Comparison of ENCODE assay signal across 8 cellular contexts in genomic region chr12:49776413-49776812, GRCh38. TPM values are rescaled to one million over a fixed set of nuclear protein-coding genes. Genes with fewer than 3 reads are reported as not detected.
DNase-seq lines count a peak whose midpoint lies in the region; ATAC-seq, FAIRE-seq and TF ChIP-seq lines count a peak whose summit lies in the region.

No MANE protein-coding gene starts in this region.

- H3K4me3 ChIP-seq in coronary artery (no peak overlapping the region), lower leg skin (ENCODE audit: low read depth, poor library complexity, severe bottlenecking) (no peak overlapping the region)

- H3K27me3 Mint-ChIP-seq in CD4-positive, alpha-beta T cell = peaks cover 25% of the 10 kb centered on the region

- peak; percentile 52 for TF ChIP-seq CTCF in CD4-positive, alpha-beta T cell (IDR thresholded peaks at IDR 0.05)
- TF ChIP-seq CTCF in coronary artery (IDR thresholded peaks at IDR 0.05) (peak; percentile 66), lower leg skin (IDR thresholded peaks at IDR 0.05) (peak in 1 of 3 donors; percentile 80)

- intact Hi-C loops in CD4-positive, alpha-beta T cell (cut with DNase I, micrococcal nuclease) = loop anchor here (1.0 to 10.0 kb wide), 2 partner anchors 52 to 63 kb away; no protein-coding TSS in a partner anchor
- intact Hi-C loops in lower leg skin (cut with DNase I; ENCODE audit: low total_unique reads) = loop anchor here (10.0 kb wide), 1 partner anchor 278 kb away; the partner anchor contains the start of gene ASIC1

- H3K4me1 Mint-ChIP-seq in CD4-positive, alpha-beta T cell (ENCODE audit: low read depth) = peaks cover 10% of the 10 kb centered on the region

- H3K27ac ChIP-seq in CD4-positive, alpha-beta T cell (ENCODE audit: low read depth, low read length) = no peak overlapping the region
- H3K27ac ChIP-seq in coronary artery = no peak overlapping the region

- CTCF ChIA-PET in CD4-positive, alpha-beta T cell (lab: Charles Lee) = interaction anchor here (2.1 kb wide), 1 partner anchor 36 kb away, joined by 46 read pairs; the partner anchor contains the start of gene TMBIM6

- FAIRE-seq in H54 (lab: Jason Lieb, UNC) = peak; percentile 57

- no peaks in the 10 kb centered on the region for H3K27me3 ChIP-seq in CD4-positive, alpha-beta T cell (ENCODE audit: control insufficient read depth, insufficient read depth, low read length)

- peak in 9 of 10 experiments; percentile 14 to 48 (median 28) for DNase-seq in CD4-positive, alpha-beta T cell
- DNase-seq in H54 (ENCODE audit: insufficient read length, low spot score) = peak; percentile 53
- DNase-seq in NCI-H2196 treated with DMSO at 0.1 percent for 48 hours (lab: John Stamatoyannopoulos, UW; ENCODE audit: unreplicated experiment) = peak; percentile 45
- DNase-seq in activated CD4-positive, alpha-beta T cell treated with anti-CD3 and anti-CD28 coated beads for 4 hours = peak; percentile 38 to 39
- no peak for DNase-seq in coronary artery (ENCODE audit: low spot score)
- DNase-seq in lower leg skin (ENCODE audit: low spot score in 2 of 2) = peak; percentile 59 to 91
- DNase-seq in stimulated activated CD8-positive, alpha-beta memory T cell treated with anti-CD3 and anti-CD28 coated beads, Interleukin-12 subunit alpha, Interleukin-12 subunit beta, amount 100 ng/mL, for 24 hours (ENCODE audit: extremely low read depth) = peak; percentile 10
- DNase-seq in effector CD4-positive, alpha-beta T cell = no peak

- H3K27ac Mint-ChIP-seq in CD4-positive, alpha-beta T cell = no peak overlapping the region

- TF ChIP-seq POLR2A in H54 (IDR thresholded peaks at IDR 0.05; ENCODE audit: low read depth, low read length) (no peak), lower leg skin (IDR thresholded peaks at IDR 0.05) (no peak)

- no peaks in the 10 kb centered on the region for H3K9me3 ChIP-seq in CD4-positive, alpha-beta T cell (ENCODE audit: control insufficient read depth, low read length)

- peak; percentile 73 for ATAC-seq in CD4-positive, alpha-beta T cell (ENCODE audit: poor library complexity)

- no peak overlapping the region for H3K4me3 Mint-ChIP-seq in CD4-positive, alpha-beta T cell

- WGBS in lower leg skin, 2 donors = 10 to 11% methylated on average over 7 of the region's 7 CpGs

- no peaks in the 10 kb centered on the region for H3K36me3 Mint-ChIP-seq in CD4-positive, alpha-beta T cell (ENCODE audit: low read depth)

- H3K9me3 Mint-ChIP-seq in CD4-positive, alpha-beta T cell = no peaks in the 10 kb centered on the region

- POLR2A ChIA-PET in CD4-positive, alpha-beta T cell (lab: Charles Lee) = interaction anchor here (2.5 kb wide), 1 partner anchor 35 kb away, joined by 32 read pairs; the partner anchor contains the start of gene TMBIM6

RNA-seq across cellular contexts. Expression of gene TMBIM6, which starts 35.1 kb away (rescaled TPM):
- total RNA-seq in CD4-positive, alpha-beta T cell = 100 to 1,000 TPM; 274 to 279 TPM
- total RNA-seq in lower leg skin = 100 to 1,000 TPM; 238 to 407 (median 319) TPM

RNA-seq across cellular contexts. Expression of gene NCKAP5L, which starts 51.8 kb away (rescaled TPM):
- total RNA-seq in CD4-positive, alpha-beta T cell = 1 to 10 TPM; 9.2 to 9.8 TPM
- 10 to 100 TPM in 1 of 4 donors, 1 to 10 TPM in 3; 6.1 to 12.9 (median 9.0) TPM for total RNA-seq in lower leg skin

Comparison
In these comparisons a context has a peak if more than half of its experiments do, and no peak if none do; other contexts are left out.
1. DNase-seq: peak in CD4-positive, alpha-beta T cell (9 of 10), H54 (single experiment), NCI-H2196 treated with DMSO at 0.1 percent for 48 hours (single experiment), activated CD4-positive, alpha-beta T cell treated with anti-CD3 and anti-CD28 coated beads for 4 hours (2 of 2), lower leg skin (2 of 2) and stimulated activated CD8-positive, alpha-beta memory T cell treated with anti-CD3 and anti-CD28 coated beads, Interleukin-12 subunit alpha, Interleukin-12 subunit beta, amount 100 ng/mL, for 24 hours (single experiment); none in coronary artery (single experiment) and effector CD4-positive, alpha-beta T cell (single experiment).